ENCODE assay signal across 8 cellular contexts in genomic region chr6:111481836-111482235, GRCh38. TPM values are rescaled to one million over a fixed set of nuclear protein-coding genes. Genes with fewer than 3 reads are reported as not detected.
DNase-seq lines count a peak whose midpoint lies in the region; ATAC-seq, FAIRE-seq and TF ChIP-seq lines count a peak whose summit lies in the region.

No MANE protein-coding gene starts in this region.

- H3K27me3 ChIP-seq in rectal smooth muscle tissue (ENCODE audit: control insufficient read depth, insufficient read depth, low read length), result no peaks in the 10 kb centered on the region

- no peak for DNase-seq in GM12891 (ENCODE audit: insufficient read length, low spot score)
- DNase-seq in SK-N-MC (ENCODE audit: low read depth, low spot score), result no peak
- DNase-seq in fibroblast of pulmonary artery (ENCODE audit: low read depth), result peak; percentile 40
- DNase-seq in activated CD4-positive, CD25-positive, alpha-beta regulatory T cell (lab: John Stamatoyannopoulos, UW), result no peak
- no peak for DNase-seq in globus pallidus (ENCODE audit: low spot score)
- DNase-seq in GM20000 (ENCODE audit: low spot score), result no peak

- no peak for TF ChIP-seq CTCF in fibroblast of pulmonary artery (IDR thresholded peaks at IDR 0.05; ENCODE audit: low read length, missing control alignments)
- TF ChIP-seq CTCF in GM20000 (IDR thresholded peaks at IDR 0.05; ENCODE audit: extremely low read depth, missing control alignments), result no peak

- TF ChIP-seq POLR2A in GM12891 (IDR thresholded peaks at IDR 0.05; ENCODE audit: low read depth, low read length), result no peak

- H3K27ac ChIP-seq in SK-N-MC (peak overlapping the region; percentile 55; the same call in 1 of the 2 replicates), rectal smooth muscle tissue (ENCODE audit: low read depth, low read length) (peak overlapping the region; percentile 98)

- H3K4me1 ChIP-seq in rectal smooth muscle tissue (ENCODE audit: control insufficient read depth, insufficient read depth, low read length), result peaks cover 29% of the 10 kb centered on the region

- H3K36me3 ChIP-seq in SK-N-MC (ENCODE audit: insufficient read depth, low read length), result peaks cover 6% of the 10 kb centered on the region; the same call in 1 of the 2 replicates
- H3K36me3 ChIP-seq in rectal smooth muscle tissue (ENCODE audit: control insufficient read depth, insufficient read depth, low read length), result no peaks in the 10 kb centered on the region

- no peak for FAIRE-seq in GM12891 (lab: Jason Lieb, UNC)

- peak overlapping the region; percentile 97 for H3K4me3 ChIP-seq in SK-N-MC
- H3K4me3 ChIP-seq in fibroblast of pulmonary artery (replicated peaks; ENCODE audit: low read depth, low read length), result peak overlapping the region; percentile 67
- peak overlapping the region; percentile 94 for H3K4me3 ChIP-seq in rectal smooth muscle tissue (ENCODE audit: low read length)

- ATAC-seq in HG02623 (IDR thresholded peaks at IDR 0.05; ENCODE audit: unreplicated experiment), result peak; percentile 17

- H3K9me3 ChIP-seq in SK-N-MC (ENCODE audit: low read depth, low read length), result no peaks in the 10 kb centered on the region

- peak overlapping the region; percentile 88 for H3K9ac ChIP-seq in SK-N-MC (ENCODE audit: insufficient read length)
- H3K9ac ChIP-seq in rectal smooth muscle tissue (ENCODE audit: low read length), result peak overlapping the region; percentile 73

TF ChIP-seq in GM12891, 5 proteins besides CTCF, POLR2A, EP300 and RAD21:
- no peak for TF ChIP-seq SPI1 (IDR thresholded peaks at IDR 0.05; ENCODE audit: low read depth, low read length)
- TF ChIP-seq POLR2AphosphoS5 (IDR thresholded peaks at IDR 0.05; ENCODE audit: low read depth, low read length), result peak; percentile 36; the same call in 1 of the 2 replicates

RNA-seq across cellular contexts. Expression of gene REV3L, which starts 1.2 kb away (rescaled TPM):
- 5.7 TPM for polyA plus RNA-seq in GM12891 (2012; ENCODE audit: low read depth, missing spikeins)
